Comparison of ENCODE assay signal across 17 cellular contexts in the genomic region with DNA sequence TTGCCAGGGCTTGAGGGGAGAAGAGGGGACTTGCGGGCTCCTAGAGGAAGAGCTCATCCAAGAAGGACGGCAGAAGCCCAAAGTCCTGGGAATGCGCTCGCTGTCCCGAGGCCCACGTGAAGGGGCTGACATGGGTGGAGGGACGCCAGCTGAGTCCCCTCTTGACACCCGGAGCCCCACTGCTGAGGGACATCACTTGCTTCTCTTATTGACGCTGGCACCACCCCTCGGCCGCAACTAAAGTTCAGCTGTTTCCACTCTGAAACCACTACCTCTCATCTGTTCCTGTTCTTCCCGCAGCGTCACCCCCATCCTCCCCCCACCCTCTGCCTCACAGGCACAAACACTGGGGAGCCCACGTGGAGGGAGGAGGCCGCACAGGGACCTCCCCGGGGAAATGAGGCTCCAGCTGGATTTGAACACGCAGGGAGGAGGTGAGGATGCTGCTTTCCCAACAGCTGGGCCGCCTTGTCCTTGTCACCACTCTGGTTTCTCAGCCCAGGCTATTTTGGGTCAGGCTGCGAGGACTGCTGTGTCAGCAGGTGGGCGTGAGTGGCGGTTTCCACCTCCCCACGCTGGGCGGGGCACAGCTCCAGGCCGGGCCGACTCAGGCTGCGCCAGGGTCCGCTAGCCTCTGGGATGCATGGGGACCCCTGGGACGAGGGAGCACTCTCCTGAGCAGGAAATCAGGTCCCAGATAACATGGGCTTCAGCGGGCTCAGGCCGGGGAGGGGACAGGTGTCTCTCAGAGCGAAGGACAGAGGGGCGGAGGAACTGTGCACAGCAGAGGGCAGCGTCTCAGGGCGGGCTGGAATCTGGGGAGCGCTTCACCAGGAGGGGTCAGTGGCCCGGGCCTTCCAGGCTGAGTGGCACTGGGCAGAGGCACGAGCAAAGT.
DNase-seq lines count a peak whose midpoint lies in the region; ATAC-seq and TF ChIP-seq lines count a peak whose summit lies in the region.
"Had no signal": no experiment of that assay in that cellular context is flagged by ENCODE, and none has a peak within 500 bp of the region (broad histone marks: within the 10 kb centered on the region; RNA-seq: fewer than 3 reads in every experiment).

No MANE protein-coding gene starts in this region.

- no peak overlapping the region for H3K27ac ChIP-seq in DND-41 (ENCODE audit: low read length)
- no peak overlapping the region for H3K27ac ChIP-seq in mesenchymal stem cell (ENCODE audit: low read length, poor library complexity, severe bottlenecking)
- no peak overlapping the region for H3K27ac ChIP-seq in suprapubic skin

- H3K36me3 ChIP-seq in DND-41 (ENCODE audit: insufficient read depth, low read length) (no peaks in the 10 kb centered on the region), mesenchymal stem cell (ENCODE audit: control insufficient read depth in 1 of 2, insufficient read depth in 2 of 2, low read depth in 1 of 2, low read length in 2 of 2) (no peaks in the 10 kb centered on the region), suprapubic skin (no peaks in the 10 kb centered on the region)

- no peak overlapping the region for H3K18ac ChIP-seq in mesenchymal stem cell (ENCODE audit: low read depth in 1 of 2, low read length in 2 of 2)

- no peak overlapping the region for H3K14ac ChIP-seq in mesenchymal stem cell (ENCODE audit: low read length in 2 of 2)

- no peaks in the 10 kb centered on the region for H3K79me2 ChIP-seq in DND-41 (ENCODE audit: insufficient read depth, low read length)

- ATAC-seq in DND-41 (ENCODE audit: insufficient read depth, low read depth) (peak; percentile 75), omental fat pad (ENCODE audit: low FRiP score) (no peak)
- ATAC-seq: GM23338 had no signal

- no peak for TF ChIP-seq POLR2A in suprapubic skin (IDR thresholded peaks at IDR 0.05)

- no peak overlapping the region for H2BK12ac ChIP-seq in mesenchymal stem cell (ENCODE audit: low read length in 2 of 2)

- no peak overlapping the region for H2AFZ ChIP-seq in DND-41 (ENCODE audit: low read depth, low read length)
- H2AFZ ChIP-seq in mesenchymal stem cell (ENCODE audit: low read depth, low read length), result peak overlapping the region; percentile 27
- H2AFZ ChIP-seq: GM23338 had no signal

- H3K4me3 ChIP-seq in DND-41 (ENCODE audit: low read depth in 1 of 2, low read length in 2 of 2) (no peak overlapping the region), mesenchymal stem cell (ENCODE audit: insufficient read depth in 1 of 2, low read depth in 1 of 2, low read length in 2 of 2) (no peak overlapping the region), suprapubic skin (no peak overlapping the region)
- H3K4me3 ChIP-seq: GM23338 had no signal

- H3K4ac ChIP-seq in mesenchymal stem cell (ENCODE audit: low read depth in 1 of 2, low read length in 2 of 2), result no peak overlapping the region

- H4K8ac ChIP-seq in mesenchymal stem cell (ENCODE audit: low read length), result no peak overlapping the region

- H3K9me3 ChIP-seq in DND-41 (ENCODE audit: insufficient read depth, low read length, severe bottlenecking), result no peaks in the 10 kb centered on the region
- no peaks in the 10 kb centered on the region for H3K9me3 ChIP-seq in mesenchymal stem cell (ENCODE audit: control insufficient read depth, low read length)
- H3K9me3 ChIP-seq in suprapubic skin, result no peaks in the 10 kb centered on the region

- no peak for TF ChIP-seq EP300 in suprapubic skin (IDR thresholded peaks at IDR 0.05)

- H3K27me3 ChIP-seq in DND-41 (ENCODE audit: insufficient read depth, low read length, poor library complexity) (no peaks in the 10 kb centered on the region), mesenchymal stem cell (ENCODE audit: control insufficient read depth in 1 of 2, insufficient read depth in 1 of 2, low read length in 2 of 2) (no peaks in the 10 kb centered on the region), suprapubic skin (no peaks in the 10 kb centered on the region)

- DNase-seq in DND-41, result peak; percentile 43
- DNase-seq in RPMI8226, result peak; percentile 49
- no peak for DNase-seq in mesenchymal stem cell
- peak; percentile 56 to 73 for DNase-seq in suprapubic skin (ENCODE audit: low spot score in 2 of 2)
- DNase-seq in T1000 (lab: John Stamatoyannopoulos, UW), result no peak
- no peak for DNase-seq in HK-2 (ENCODE audit: unreplicated experiment)
- DNase-seq in putamen (ENCODE audit: low spot score), result no peak
- DNase-seq in omental fat pad (ENCODE audit: low spot score), result no peak
- DNase-seq: AML-193; CD4-positive, alpha-beta T cell; DMS79 treated with DMSO at 0.1 percent for 48 hours; GDM1; MV-4-11; NCI-H146; NCI-H2227 treated with DMSO at 0.1 percent for 48 hours; NCI-H526 had no signal

- H4K91ac ChIP-seq in mesenchymal stem cell (ENCODE audit: low read length), result no peak overlapping the region

- no peak overlapping the region for H2BK15ac ChIP-seq in mesenchymal stem cell (ENCODE audit: low read depth, poor library complexity, severe bottlenecking)

- H2AK5ac ChIP-seq in mesenchymal stem cell (ENCODE audit: low read length, severe bottlenecking), result no peak overlapping the region

- H3K4me2 ChIP-seq in DND-41 (ENCODE audit: insufficient read depth, low read length) (peak overlapping the region; percentile 33; the same call in 1 of the 2 replicates), mesenchymal stem cell (ENCODE audit: low read length, poor library complexity, severe bottlenecking) (no peak overlapping the region)
- H3K4me2 ChIP-seq: GM23338 had no signal

- TF ChIP-seq CTCF in DND-41 (IDR thresholded peaks at IDR 0.05; ENCODE audit: borderline replicate concordance, extremely low read depth, low read length, poor library complexity, severe bottlenecking) (no peak), suprapubic skin (IDR thresholded peaks at IDR 0.05) (no peak), omental fat pad (IDR thresholded peaks at IDR 0.05) (no peak)

- H4K20me1 ChIP-seq in DND-41 (ENCODE audit: insufficient read depth, low read length), result no peaks in the 10 kb centered on the region

- H3K9ac ChIP-seq in DND-41 (ENCODE audit: low read depth, low read length) (no peak overlapping the region), mesenchymal stem cell (ENCODE audit: low read length) (no peak overlapping the region)

- H3K23ac ChIP-seq in mesenchymal stem cell (ENCODE audit: low read length in 2 of 2), result no peak overlapping the region

- H2BK120ac ChIP-seq in mesenchymal stem cell (ENCODE audit: low read depth, low read length), result no peak overlapping the region

- H3K4me1 ChIP-seq in DND-41 (ENCODE audit: insufficient read depth, low read length), result peaks cover 8% of the 10 kb centered on the region; the same call in 1 of the 2 replicates
- no peaks in the 10 kb centered on the region for H3K4me1 ChIP-seq in mesenchymal stem cell (ENCODE audit: control insufficient read depth, insufficient read depth, low read depth, low read length)
- H3K4me1 ChIP-seq in suprapubic skin, result no peaks in the 10 kb centered on the region

- H3K79me1 ChIP-seq in mesenchymal stem cell (replicated peaks; ENCODE audit: low read length, poor library complexity, severe bottlenecking), result no peaks in the 10 kb centered on the region

- 79% methylated on average over 37 of the region's 37 CpGs for WGBS in mesenchymal stem cell
- 89% methylated on average over 33 of the region's 37 CpGs for WGBS in suprapubic skin

- no peak overlapping the region for H2BK5ac ChIP-seq in mesenchymal stem cell (ENCODE audit: low read depth, low read length, poor library complexity, severe bottlenecking)

Comparison
In these comparisons a context has a peak if more than half of its experiments do, and no peak if none do; other contexts are left out.
1. DNase-seq: peak in DND-41 (single experiment), RPMI8226 (single experiment) and suprapubic skin (2 of 2); none in mesenchymal stem cell (single experiment), T1000 (single experiment), HK-2 (single experiment), putamen (single experiment) and omental fat pad (single experiment).